ENCODE assay signal across 24 cellular contexts in genomic region chr7:158444501-158445420, GRCh38.
"Had no signal": no experiment of that assay in that cellular context is flagged by ENCODE, and none has a peak within 500 bp of the region (broad histone marks: within the 10 kb centered on the region; RNA-seq: fewer than 3 reads in every experiment).

No MANE protein-coding gene starts in this region.

- H3K9ac ChIP-seq: parathyroid adenoma had no signal

- H3K4me1 Mint-ChIP-seq: activated CD4-positive, alpha-beta memory T cell treated with anti-CD3 and anti-CD28 coated beads, Interleukin-2, amount 10 ng/mL, durations not matched to agents 7 days and 5 days; immature natural killer cell; neural crest cell; T-helper 17 cell had no signal

- H3K9me3 ChIP-seq: gastrocnemius medialis, heart left ventricle had no signal

- H3K27ac ChIP-seq: brain microvascular endothelial cell, epithelial cell of prostate, gastrocnemius medialis, heart left ventricle, parathyroid adenoma, WERI-Rb-1 had no signal

- H3K4me1 ChIP-seq: gastrocnemius medialis, heart left ventricle, parathyroid adenoma had no signal

- H3K4me3 Mint-ChIP-seq: activated CD4-positive, alpha-beta memory T cell treated with anti-CD3 and anti-CD28 coated beads, Interleukin-2, amount 10 ng/mL, durations not matched to agents 7 days and 5 days; activated naive CD8-positive, alpha-beta T cell; dendritic cell treated with granulocyte-macrophage colony-stimulating factor and Interleukin-4, amounts not matched to agents 40 ng/mL and 50 ng/mL, for 4 days; effector memory CD8-positive, alpha-beta T cell; immature natural killer cell; neural crest cell; stimulated activated naive CD8-positive, alpha-beta T cell treated with anti-CD3 and anti-CD28 coated beads, Interleukin-15, Interleukin-2, amounts not matched to agents 100 ng/mL and 50 ng/mL, for 24 hours; T-helper 17 cell had no signal

- H3K4me3 ChIP-seq: gastrocnemius medialis, heart left ventricle, lung, skin epidermis had no signal

- H3K27me3 Mint-ChIP-seq: activated CD4-positive, alpha-beta memory T cell treated with anti-CD3 and anti-CD28 coated beads, Interleukin-2, amount 10 ng/mL, durations not matched to agents 7 days and 5 days; activated naive CD8-positive, alpha-beta T cell; dendritic cell treated with granulocyte-macrophage colony-stimulating factor and Interleukin-4, amounts not matched to agents 40 ng/mL and 50 ng/mL, for 4 days; stimulated activated naive CD8-positive, alpha-beta T cell treated with anti-CD3 and anti-CD28 coated beads, Interleukin-15, Interleukin-2, amounts not matched to agents 100 ng/mL and 50 ng/mL, for 24 hours; T-helper 17 cell had no signal

- H3K27ac Mint-ChIP-seq: activated CD4-positive, alpha-beta memory T cell treated with anti-CD3 and anti-CD28 coated beads, Interleukin-2, amount 10 ng/mL, durations not matched to agents 7 days and 5 days; activated naive CD8-positive, alpha-beta T cell; dendritic cell treated with granulocyte-macrophage colony-stimulating factor and Interleukin-4, amounts not matched to agents 40 ng/mL and 50 ng/mL, for 4 days; effector memory CD8-positive, alpha-beta T cell; stimulated activated naive CD8-positive, alpha-beta T cell treated with anti-CD3 and anti-CD28 coated beads, Interleukin-15, Interleukin-2, amounts not matched to agents 100 ng/mL and 50 ng/mL, for 24 hours; T-helper 17 cell had no signal

- H3K36me3 Mint-ChIP-seq: activated naive CD8-positive, alpha-beta T cell; immature natural killer cell had no signal

- H2AFZ ChIP-seq: parathyroid adenoma had no signal

- H3K27me3 ChIP-seq: brain microvascular endothelial cell, gastrocnemius medialis had no signal

- ATAC-seq: effector memory CD8-positive, alpha-beta T cell; gastrocnemius medialis; heart left ventricle; left cardiac atrium; T-helper 17 cell had no signal

- H3K36me3 ChIP-seq: brain microvascular endothelial cell, gastrocnemius medialis, heart left ventricle, WERI-Rb-1 had no signal

- H3K9me3 Mint-ChIP-seq: immature natural killer cell had no signal

- DNase-seq: activated CD4-positive, alpha-beta memory T cell treated with anti-CD3 and anti-CD28 coated beads, Interleukin-2, amount 10 ng/mL, durations not matched to agents 7 days and 5 days; activated CD4-positive, alpha-beta T cell treated with anti-CD3 and anti-CD28 coated beads for 4 hours; activated effector memory CD4-positive, alpha-beta T cell treated with anti-CD3 and anti-CD28 coated beads, Interleukin-2, amount 50 U/mL, for 16 hours; activated T-cell treated with anti-CD3 and anti-CD28 coated beads, Interleukin-2, amount 50 U/mL, for 48 hours; brain microvascular endothelial cell; cerebellar nuclear complex; effector memory CD8-positive, alpha-beta T cell; gastrocnemius medialis; heart left ventricle; immature natural killer cell; left cardiac atrium; midbrain; stimulated activated CD4-positive, alpha-beta T cell treated with anti-CD3 and anti-CD28 coated beads, Interleukin-4, amount 100 ng/mL, for 4 hours; stimulated activated CD8-positive, alpha-beta memory T cell treated with anti-CD3 and anti-CD28 coated beads, Interleukin-4, amount 100 ng/mL, for 48 hours; T-helper 17 cell; WERI-Rb-1 had no signal
